In the genomic region with DNA sequence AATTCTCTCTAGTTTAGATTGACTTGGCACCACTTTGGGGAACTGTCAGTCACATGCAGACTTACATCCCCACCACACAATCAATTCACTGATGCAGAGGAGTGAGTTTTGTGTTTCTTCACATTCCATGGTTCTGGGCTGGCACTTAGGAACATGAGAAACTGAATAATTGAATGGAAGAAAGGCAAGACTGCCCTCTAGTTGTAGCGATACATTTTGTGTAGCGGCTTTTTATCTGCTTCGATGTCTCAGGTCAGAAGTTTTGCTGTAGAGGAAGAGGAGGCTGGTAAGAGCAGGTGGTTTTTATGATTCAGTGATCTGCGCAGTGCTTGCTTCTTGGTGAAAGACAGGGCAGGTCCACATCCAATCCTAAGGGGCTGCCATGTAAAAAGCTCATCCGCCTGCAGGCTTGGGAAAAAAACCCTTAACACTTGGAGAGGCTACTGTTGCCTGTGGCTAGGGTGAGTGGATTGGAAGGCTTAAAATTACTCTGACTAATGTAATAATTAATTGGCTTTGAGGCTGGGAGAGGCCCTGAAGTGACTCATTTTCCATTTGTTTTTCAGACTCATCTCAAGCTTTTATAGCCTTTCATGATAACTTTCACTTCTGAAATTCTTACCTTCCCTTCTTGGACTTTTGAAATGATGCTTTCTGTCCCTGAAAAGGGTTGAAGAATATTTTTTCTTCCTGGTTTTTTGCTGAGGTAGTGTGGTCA, we compare ENCODE assay signal across 8 cellular contexts.
DNase-seq lines count a peak whose midpoint lies in the region; ATAC-seq, FAIRE-seq and TF ChIP-seq lines count a peak whose summit lies in the region.
"Not testable (repeated sequence)": the region's sequence is repeated elsewhere in the genome, so short reads cannot be mapped to it uniquely, and the experiment has no call there.

No MANE protein-coding gene starts in this region.

- H2BK20ac ChIP-seq in H9 (ENCODE audit: low read depth, low read length, poor library complexity, severe bottlenecking), result not testable (repeated sequence)

- TF ChIP-seq RAD21 in A549 (conservative IDR thresholded peaks at IDR 0.05 in 1 of 2, IDR thresholded peaks at IDR 0.05 in 1 of 2), result peak; percentile 67 to 76

- DNase-seq in A549 (ENCODE audit: low read depth in 1 of 2, low spot score in 1 of 2) (peak in 1 of 2 experiments; percentile 61), ELR (ENCODE audit: low read depth) (peak; percentile 50), NCI-H187 (lab: John Stamatoyannopoulos, UW) (peak; percentile 17 to 27), WERI-Rb-1 (peak; percentile 25), cardiac fibroblast (ENCODE audit: low read depth in 2 of 2) (peak; percentile 61 to 68)
- DNase-seq in H9; left ventricle myocardium inferior; omental fat pad (ENCODE audit: low spot score): not testable (repeated sequence)

- not testable (repeated sequence) for H2BK120ac ChIP-seq in H9 (ENCODE audit: low read depth, low read length, poor library complexity, severe bottlenecking)

- H3K9me3 Mint-ChIP-seq in H9, result not testable (repeated sequence)

- POLR2A ChIA-PET in A549 (lab: Yijun Ruan, JAX), result not testable (repeated sequence)

- intact Hi-C loops in left ventricle myocardium inferior (cut with micrococcal nuclease), result not testable (repeated sequence)

- not testable (repeated sequence) for TF ChIP-seq EP300 in A549 (IDR thresholded peaks at IDR 0.05)

- not testable (repeated sequence) for H2BK12ac ChIP-seq in H9 (ENCODE audit: insufficient read length, low read depth, low read length)

- not testable (repeated sequence) for H4K5ac ChIP-seq in H9 (ENCODE audit: insufficient read length, low read depth, low read length)

- H3K36me3 ChIP-seq in WERI-Rb-1, left ventricle myocardium inferior: not testable (repeated sequence)

- H3K4me2 ChIP-seq in A549; H9 (ENCODE audit: insufficient read depth, insufficient read length, low read length): not testable (repeated sequence)

- H3K27me3 ChIP-seq in H9 (ENCODE audit: insufficient read depth, low read length); WERI-Rb-1 (ENCODE audit: insufficient read depth, low read depth, severe bottlenecking); left ventricle myocardium inferior (ENCODE audit: low read depth): not testable (repeated sequence)

- not testable (repeated sequence) for H3T11ph ChIP-seq in H9 (ENCODE audit: low read length)

- not testable (repeated sequence) for H3K23ac ChIP-seq in H9 (ENCODE audit: insufficient read length, low read depth, low read length)

- not testable (repeated sequence) for H2AFZ ChIP-seq in H9 (ENCODE audit: low read length)

- TF ChIP-seq CTCF in A549 (IDR thresholded peaks at IDR 0.05) (peak; percentile 63), H9 (conservative IDR thresholded peaks at IDR 0.05) (peak; percentile 61), WERI-Rb-1 (IDR thresholded peaks at IDR 0.05; ENCODE audit: low read depth, low read length) (peak; percentile 63), cardiac fibroblast (IDR thresholded peaks at IDR 0.05; ENCODE audit: low read depth, low read length) (peak; percentile 20), left ventricle myocardium inferior (IDR thresholded peaks at IDR 0.05; ENCODE audit: borderline replicate concordance) (peak; percentile 27)
- TF ChIP-seq CTCF in omental fat pad (IDR thresholded peaks at IDR 0.05), result not testable (repeated sequence)

- H3K4me3 Mint-ChIP-seq in H9, result not testable (repeated sequence)

- CTCF ChIA-PET in A549 (lab: Yijun Ruan, JAX), result interaction anchor here (1.1 to 1.3 kb wide), 2 partner anchors 120 to 254 kb away, joined by 3 read pairs; no protein-coding TSS in a partner anchor

- not testable (repeated sequence) for H3K56ac ChIP-seq in H9 (ENCODE audit: insufficient read length, low read depth, low read length)

- not testable (repeated sequence) for H4K8ac ChIP-seq in H9 (replicated peaks; ENCODE audit: insufficient read length, low read depth, low read length)

- TF ChIP-seq POLR2A in A549 (IDR thresholded peaks at IDR 0.05; ENCODE audit: low read length), result not testable (repeated sequence)

- 15% methylated on average over 5 of the region's 5 CpGs for WGBS in A549 (ENCODE audit: missing lambda C conversion rate)
- no CpG with 5 or more reads among the region's 5 CpGs for WGBS in H9 (ENCODE audit: extremely low coverage, insufficient read length, low lambda C conversion rate)

- ATAC-seq in A549, result peak; percentile 51 to 69; a peak in 4 of 6 replicates
- ATAC-seq in omental fat pad (ENCODE audit: low FRiP score), result peak; percentile 64

- not testable (repeated sequence) for H3K18ac ChIP-seq in H9 (ENCODE audit: insufficient read length, low read depth, low read length)

- peak overlapping the region in 1 of 2 experiments; percentile 63; a peak in 1 of 6 replicates for H3K27ac ChIP-seq in A549
- not testable (repeated sequence) for H3K27ac ChIP-seq in H9 (ENCODE audit: insufficient read length, low read depth, low read length); WERI-Rb-1; left ventricle myocardium inferior (replicated peaks)

- not testable (repeated sequence) for H3K23me2 ChIP-seq in H9 (ENCODE audit: insufficient read length, low read depth, low read length, poor library complexity, severe bottlenecking)

- H3K4me1 ChIP-seq in A549, result peaks cover 10% of the 10 kb centered on the region; the same call in 2 of the 3 replicates
- H3K4me1 ChIP-seq in H9 (ENCODE audit: insufficient read depth, low read length); left ventricle myocardium inferior: not testable (repeated sequence)

- not testable (repeated sequence) for H2BK15ac ChIP-seq in H9 (ENCODE audit: low read depth, low read length)

- H3K36me3 Mint-ChIP-seq in H9 (ENCODE audit: insufficient read depth in 1 of 3, low read depth in 3 of 3), result not testable (repeated sequence)

- H3K4me1 Mint-ChIP-seq in H9, result peaks cover 47 to 48% of the 10 kb centered on the region in 2 experiments

- H3K27me3 Mint-ChIP-seq in H9 (ENCODE audit: low read depth), result not testable (repeated sequence)

- not testable (repeated sequence) for H2AK5ac ChIP-seq in H9 (ENCODE audit: insufficient read length, low read length)

- H3K79me1 ChIP-seq in H9 (ENCODE audit: insufficient read depth, low read depth, low read length, poor library complexity, severe bottlenecking), result not testable (repeated sequence)

- H4K20me1 ChIP-seq in H9 (ENCODE audit: control insufficient read depth, insufficient read depth, insufficient read length), result not testable (repeated sequence)

- H3K14ac ChIP-seq in H9 (ENCODE audit: insufficient read depth, low read length), result not testable (repeated sequence)

- H3K9ac ChIP-seq in H9 (ENCODE audit: extremely low read depth, insufficient read length, low read length), result not testable (repeated sequence)

- not testable (repeated sequence) for H3K79me2 ChIP-seq in H9 (ENCODE audit: insufficient read depth, low read length)

- not testable (repeated sequence) for H4K91ac ChIP-seq in H9 (ENCODE audit: insufficient read length, low read depth, low read length)

- H3K4me3 ChIP-seq in A549; WERI-Rb-1 (ENCODE audit: low read depth, low read length); cardiac fibroblast (replicated peaks in 1 of 2; ENCODE audit: low read depth in 2 of 2, low read length in 2 of 2); left ventricle myocardium inferior: not testable (repeated sequence)

- H2BK5ac ChIP-seq in H9 (ENCODE audit: insufficient read length, low read length), result not testable (repeated sequence)

- peak overlapping the region in 1 of 3 experiments; percentile 80; a peak in 3 of 7 replicates for H3K27ac Mint-ChIP-seq in H9

- FAIRE-seq in A549 (lab: Jason Lieb, UNC), result peak; percentile 56

- H3K9me3 ChIP-seq in A549; H9 (ENCODE audit: control insufficient read depth, low read depth, low read length); WERI-Rb-1 (ENCODE audit: severe bottlenecking); left ventricle myocardium inferior (replicated peaks): not testable (repeated sequence)

- not testable (repeated sequence) for H3K4ac ChIP-seq in H9 (ENCODE audit: low read depth, low read length)

TF ChIP-seq in A549, 52 proteins besides CTCF, POLR2A, EP300 and RAD21:
- TF ChIP-seq SMC3 (IDR thresholded peaks at IDR 0.05), result peak; percentile 51
